In genomic region chr4:141703497-141703896, GRCh38 we compare ENCODE assay signal across 24 cellular contexts.
A peak's percentile ranks its signal among the peaks of the same experiment; 100 is the strongest.
DNase-seq lines count a peak whose midpoint lies in the region; ATAC-seq, FAIRE-seq and TF ChIP-seq lines count a peak whose summit lies in the region.
"Had no signal": no experiment of that assay in that cellular context is flagged by ENCODE, and none has a peak within 500 bp of the region (broad histone marks: within the 10 kb centered on the region; RNA-seq: fewer than 3 reads in every experiment).

No MANE protein-coding gene starts in this region.

- H3K4me1 Mint-ChIP-seq in stimulated activated naive B cell treated with anti-CD40 and anti-IgM and Interleukin-4, amounts not matched to agents 10 μg/mL and 1 μg/mL and 100 μg/mL, for 72 hours, result peaks cover 19 to 32% of the 10 kb centered on the region in 2 donors

- no peak overlapping the region for H4K8ac ChIP-seq in IMR-90 (ENCODE audit: low read depth in 2 of 2, low read length in 2 of 2)

- ATAC-seq in IMR-90 (ENCODE audit: low read depth), result no peak
- ATAC-seq in stimulated activated naive B cell treated with anti-CD40 and anti-IgM and Interleukin-4, amounts not matched to agents 10 μg/mL and 1 μg/mL and 100 μg/mL, for 72 hours (replicated peaks), result no peak
- ATAC-seq: PC-3, T-cell had no signal

- H3K9me3 Mint-ChIP-seq in stimulated activated naive B cell treated with anti-CD40 and anti-IgM and Interleukin-4, amounts not matched to agents 10 μg/mL and 1 μg/mL and 100 μg/mL, for 72 hours, result peaks cover 0 to 15% of the 10 kb centered on the region in 2 donors

- no peak for TF ChIP-seq EP300 in tibial nerve (IDR thresholded peaks at IDR 0.05)

- no peak overlapping the region for H3K4me3 ChIP-seq in AG10803 (ENCODE audit: low read length)
- H3K4me3 ChIP-seq in IMR-90 (ENCODE audit: insufficient read depth, low read depth, low read length), result no peak overlapping the region
- H3K4me3 ChIP-seq in brain microvascular endothelial cell (ENCODE audit: low read depth, low read length), result no peak overlapping the region
- H3K4me3 ChIP-seq in osteoblast (ENCODE audit: insufficient read depth, low read length), result no peak overlapping the region
- no peak overlapping the region for H3K4me3 ChIP-seq in tibial nerve
- H3K4me3 ChIP-seq: SK-N-MC had no signal

- H4K5ac ChIP-seq in IMR-90 (ENCODE audit: low read depth, low read length), result no peak overlapping the region

- dilution Hi-C loops in IMR-90 (cut with HindIII; ENCODE audit: low sequenced_read_pairs, unreplicated experiment), result no loop called here

- H3K27me3 ChIP-seq in IMR-90 (ENCODE audit: control insufficient read depth, insufficient read depth, low read length) (no peaks in the 10 kb centered on the region), brain microvascular endothelial cell (replicated peaks) (no peaks in the 10 kb centered on the region), osteoblast (ENCODE audit: insufficient read depth, low read length) (no peaks in the 10 kb centered on the region), tibial nerve (no peaks in the 10 kb centered on the region)

- POLR2A ChIA-PET in IMR-90 (lab: Charles Lee; ENCODE audit: unreplicated experiment), result no interaction called here

- WGBS in IMR-90 (ENCODE audit: extremely low coverage in 2 of 2, insufficient read length in 1 of 2), 2 experiments, result no CpG with 5 or more reads among the region's 2 CpGs
- 95 to 96% methylated on average over 2 of the region's 2 CpGs for WGBS in tibial nerve, 2 donors

- no peak overlapping the region for H3K4ac ChIP-seq in IMR-90 (ENCODE audit: low read depth, low read length)

- H3K79me1 ChIP-seq in IMR-90 (ENCODE audit: low read depth in 1 of 2, low read length in 2 of 2), result peaks cover 11 to 16% of the 10 kb centered on the region in 2 experiments

- H3K56ac ChIP-seq in IMR-90 (ENCODE audit: extremely low read depth, insufficient read depth, low read length), result no peak overlapping the region

- H2AFZ ChIP-seq in IMR-90 (replicated peaks; ENCODE audit: low read length, poor library complexity) (no peak overlapping the region), osteoblast (ENCODE audit: low read length) (no peak overlapping the region)

- BruUV-seq in IMR-90 (replicated peaks; lab: Mats Ljungman, UMichigan), result no TSS peak

- H3K23ac ChIP-seq in IMR-90 (ENCODE audit: low read depth, low read length), result no peak overlapping the region

- H2BK20ac ChIP-seq in IMR-90 (ENCODE audit: low read depth, low read length), result no peak overlapping the region

- no peak overlapping the region for H2BK5ac ChIP-seq in IMR-90 (ENCODE audit: low read depth, low read length, poor library complexity, severe bottlenecking)

- H2BK15ac ChIP-seq in IMR-90 (ENCODE audit: low read depth, low read length), result no peak overlapping the region

- H3K4me3 Mint-ChIP-seq in stimulated activated naive B cell treated with anti-CD40 and anti-IgM and Interleukin-4, amounts not matched to agents 10 μg/mL and 1 μg/mL and 100 μg/mL, for 72 hours, result no peak overlapping the region
- H3K4me3 Mint-ChIP-seq: B cell; CD4-positive, alpha-beta memory T cell; T-cell had no signal

- intact Hi-C loops in IMR-90 (cut with micrococcal nuclease), result no loop called here

- H3K9ac ChIP-seq in IMR-90 (ENCODE audit: low read depth, low read length), result no peak overlapping the region

- no peak overlapping the region for H2AK9ac ChIP-seq in IMR-90 (replicated peaks; ENCODE audit: low read depth, low read length, poor library complexity)

- no peaks in the 10 kb centered on the region for H3K79me2 ChIP-seq in osteoblast (ENCODE audit: insufficient read depth, low read length)

- peaks cover 7% of the 10 kb centered on the region; the same call in 1 of the 2 replicates for H3K4me1 ChIP-seq in IMR-90 (ENCODE audit: control insufficient read depth, insufficient read depth, low read length)
- no peaks in the 10 kb centered on the region for H3K4me1 ChIP-seq in osteoblast (ENCODE audit: insufficient read depth, low read length)
- no peaks in the 10 kb centered on the region for H3K4me1 ChIP-seq in tibial nerve

- H3K9me3 ChIP-seq in IMR-90 (ENCODE audit: control insufficient read depth, insufficient read depth, low read length) (peaks cover 2% of the 10 kb centered on the region), osteoblast (ENCODE audit: low read depth, low read length) (no peaks in the 10 kb centered on the region), tibial nerve (peaks cover 0 to 30% (median 4%) of the 10 kb centered on the region in 4 donors)

- CTCF ChIA-PET in IMR-90 (lab: Yijun Ruan, JAX), result interaction anchor here (0.6 to 1.3 kb wide), 2 partner anchors 226 to 353 kb away, joined by 3 to 5 read pairs; no protein-coding TSS in a partner anchor

- DNase-seq in AG10803 (ENCODE audit: low read depth), result no peak
- no peak for DNase-seq in IMR-90
- DNase-seq in brain microvascular endothelial cell, result no peak
- DNase-seq in osteoblast (ENCODE audit: insufficient read length, low spot score, missing footprints), result no peak
- no peak for DNase-seq in stimulated activated naive B cell treated with anti-CD40 and anti-IgM and Interleukin-4, amounts not matched to agents 10 μg/mL and 1 μg/mL and 100 μg/mL, for 72 hours
- no peak for DNase-seq in GM19239 (ENCODE audit: insufficient read length, low spot score)
- DNase-seq in tibial nerve (ENCODE audit: low spot score in 2 of 2), result no peak
- DNase-seq in GM13976 (ENCODE audit: low spot score), result no peak
- DNase-seq: Calu3; CD4-positive, alpha-beta memory T cell; DND-41; GDM1; KBM-7; NCI-H1417 treated with DMSO at 0.1 percent for 48 hours; NCI-H2029 treated with DMSO at 0.1 percent for 48 hours; NCI-H2171 treated with DMSO at 0.1 percent for 48 hours; NCI-H82; PC-3; T-cell had no signal

- H3K14ac ChIP-seq in IMR-90 (replicated peaks; ENCODE audit: low read depth, low read length), result no peak overlapping the region

- no peak overlapping the region for H3K27ac Mint-ChIP-seq in stimulated activated naive B cell treated with anti-CD40 and anti-IgM and Interleukin-4, amounts not matched to agents 10 μg/mL and 1 μg/mL and 100 μg/mL, for 72 hours
- H3K27ac Mint-ChIP-seq: B cell, T-cell had no signal

- H4K91ac ChIP-seq in IMR-90 (ENCODE audit: insufficient read depth, low read depth, low read length), result no peak overlapping the region

- no peak for TF ChIP-seq POLR2A in IMR-90 (IDR thresholded peaks at IDR 0.05; ENCODE audit: low read depth, low read length)
- no peak for TF ChIP-seq POLR2A in tibial nerve (IDR thresholded peaks at IDR 0.05)

- H2AK5ac ChIP-seq in IMR-90 (ENCODE audit: low read depth, low read length), result no peak overlapping the region

- H3K27ac ChIP-seq in IMR-90 (ENCODE audit: insufficient read depth, low read length) (no peak overlapping the region), brain microvascular endothelial cell (no peak overlapping the region), osteoblast (ENCODE audit: low read depth, low read length) (no peak overlapping the region), tibial nerve (no peak overlapping the region)
- H3K27ac ChIP-seq: HL-60, SK-N-MC had no signal

- peaks cover 4% of the 10 kb centered on the region; the same call in 1 of the 2 replicates for H3K9me1 ChIP-seq in IMR-90 (ENCODE audit: insufficient read depth, low read length)

- H3K18ac ChIP-seq in IMR-90 (ENCODE audit: low read depth, low read length), result no peak overlapping the region

- in situ Hi-C loops in IMR-90 (cut with MboI; ENCODE audit: low sequenced_read_pairs) (no loop called here), brain microvascular endothelial cell (cut with HindIII; ENCODE audit: low pct_ligation_motif_present, low sequenced_read_pairs) (no loop called here), GM13976 (cut with MboI; ENCODE audit: low sequenced_read_pairs, unreplicated experiment) (no loop called here)

- H3K36me3 Mint-ChIP-seq in stimulated activated naive B cell treated with anti-CD40 and anti-IgM and Interleukin-4, amounts not matched to agents 10 μg/mL and 1 μg/mL and 100 μg/mL, for 72 hours, result peaks cover 13 to 18% of the 10 kb centered on the region in 2 donors

- FAIRE-seq in GM19239 (lab: Jason Lieb, UNC), result no peak
- FAIRE-seq: GM12891, H54 had no signal

- no peak overlapping the region for H2BK120ac ChIP-seq in IMR-90 (ENCODE audit: low read depth, low read length)

- no peaks in the 10 kb centered on the region for H3K27me3 Mint-ChIP-seq in stimulated activated naive B cell treated with anti-CD40 and anti-IgM and Interleukin-4, amounts not matched to agents 10 μg/mL and 1 μg/mL and 100 μg/mL, for 72 hours
- H3K27me3 Mint-ChIP-seq: B cell; CD4-positive, alpha-beta memory T cell; T-cell had no signal

- no peaks in the 10 kb centered on the region for H4K20me1 ChIP-seq in IMR-90 (ENCODE audit: insufficient read depth, low read length)
- no peaks in the 10 kb centered on the region for H4K20me1 ChIP-seq in osteoblast (ENCODE audit: insufficient read depth, low read length)

- peak; percentile 12; the same call in 1 of the 2 replicates for TF ChIP-seq RAD21 in IMR-90 (IDR thresholded peaks at IDR 0.05; ENCODE audit: low read length)

- H3K4me2 ChIP-seq in IMR-90 (ENCODE audit: low read depth, low read length) (no peak overlapping the region), osteoblast (ENCODE audit: insufficient read depth, low read length) (no peak overlapping the region)

- H3K36me3 ChIP-seq in IMR-90 (ENCODE audit: control insufficient read depth, insufficient read depth, low read length) (no peaks in the 10 kb centered on the region), brain microvascular endothelial cell (replicated peaks) (no peaks in the 10 kb centered on the region), osteoblast (ENCODE audit: insufficient read depth, low read length) (no peaks in the 10 kb centered on the region), tibial nerve (no peaks in the 10 kb centered on the region)

- TF ChIP-seq CTCF in AG10803 (conservative IDR thresholded peaks at IDR 0.05; ENCODE audit: low read length) (0 out of 2 replicates have a peak, but pooled peaks have one; percentile 2), IMR-90 (conservative IDR thresholded peaks at IDR 0.05; ENCODE audit: low read depth, low read length) (no peak), brain microvascular endothelial cell (IDR thresholded peaks at IDR 0.05; ENCODE audit: low read depth, low read length, missing control alignments) (peak; percentile 27), osteoblast (IDR thresholded peaks at IDR 0.05; ENCODE audit: extremely low read depth, low read depth, low read length) (peak; percentile 24), tibial nerve (IDR thresholded peaks at IDR 0.05) (no peak), GM13976 (IDR thresholded peaks at IDR 0.05; ENCODE audit: borderline replicate concordance, control extremely low read depth, extremely low read depth, insufficient read depth, missing control alignments) (no peak)

TF ChIP-seq in IMR-90, 13 proteins besides CTCF, POLR2A, EP300 and RAD21 (continues in another document):
- TF ChIP-seq FOS (IDR thresholded peaks at IDR 0.05; ENCODE audit: low read depth, low read length), result no peak
- no peak for TF ChIP-seq SMC3 (IDR thresholded peaks at IDR 0.05; ENCODE audit: low read depth, low read length)

Comparison
In these comparisons a context has a peak if more than half of its experiments do, and no peak if none do; other contexts are left out.
1. CTCF ChIP-seq: peak in AG10803 (single experiment), brain microvascular endothelial cell (single experiment) and osteoblast (single experiment); none in IMR-90 (single experiment), tibial nerve (0 of 5) and GM13976 (single experiment).